In the genomic region with DNA sequence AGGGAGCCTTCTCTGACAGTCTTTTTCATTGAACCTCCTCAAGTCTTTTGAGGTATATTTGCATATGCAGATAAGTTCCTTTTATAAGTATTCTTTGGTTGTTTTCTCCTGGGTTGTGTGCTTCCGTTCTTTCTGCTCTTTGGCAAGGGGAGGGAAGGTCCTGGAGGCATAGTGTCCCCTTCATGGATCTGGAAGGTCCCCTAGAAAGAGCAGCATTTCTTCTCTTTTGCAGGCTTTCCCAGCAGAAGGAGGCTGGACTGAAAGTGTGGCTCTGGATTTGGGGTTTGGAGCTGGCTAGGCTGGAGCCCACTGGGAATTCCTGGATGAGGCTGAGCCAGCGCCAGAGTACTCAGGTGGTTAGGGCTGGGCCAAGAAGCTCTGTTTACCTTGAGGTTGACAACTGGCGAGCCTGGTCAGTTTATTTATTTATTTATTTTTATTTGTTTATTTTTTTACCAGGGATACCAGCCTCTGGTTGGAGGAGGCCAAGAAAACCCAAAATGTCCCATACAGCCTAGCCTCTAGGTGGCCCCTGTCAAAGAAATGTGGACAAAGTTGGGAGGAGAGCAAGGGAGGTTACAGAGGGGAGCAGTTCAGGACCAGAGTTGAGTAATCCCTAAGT, we compare ENCODE assay signal across 14 cellular contexts. TPM values are rescaled to one million over a fixed set of nuclear protein-coding genes. Genes with fewer than 3 reads are reported as not detected.
A peak's percentile ranks its signal among the peaks of the same experiment; 100 is the strongest.
DNase-seq lines count a peak whose midpoint lies in the region; ATAC-seq and TF ChIP-seq lines count a peak whose summit lies in the region.
"Had no signal": no experiment of that assay in that cellular context is flagged by ENCODE, and none has a peak within 500 bp of the region (broad histone marks: within the 10 kb centered on the region; RNA-seq: fewer than 3 reads in every experiment).

No MANE protein-coding gene starts in this region.

- H3K36me3 ChIP-seq in Caco-2 (ENCODE audit: control insufficient read depth, insufficient read depth, low read length), result no peaks in the 10 kb centered on the region
- H3K36me3 ChIP-seq: breast epithelium had no signal

- POLR2A ChIA-PET in Caco-2 (lab: Charles Lee), result no interaction called here

- BruUV-seq in Caco-2 (replicated peaks; lab: Mats Ljungman, UMichigan), result no TSS peak

- TF ChIP-seq CTCF in Caco-2 (IDR thresholded peaks at IDR 0.05; ENCODE audit: insufficient read depth in 1 of 2, low read depth in 1 of 2, low read length in 1 of 2, severe bottlenecking in 1 of 2, unreplicated experiment in 1 of 2) (peak in 1 of 2 experiments; percentile 3), HFF-Myc (IDR thresholded peaks at IDR 0.05; ENCODE audit: low read depth, low read length, missing control alignments) (peak; percentile 11)

- no peak overlapping the region for H3K4me3 Mint-ChIP-seq in Caco-2 (ENCODE audit: unreplicated experiment)

- no peaks in the 10 kb centered on the region for H3K4me1 Mint-ChIP-seq in Caco-2 (ENCODE audit: low read depth, unreplicated experiment)

- in situ Hi-C loops in SK-MEL-5 (cut with HindIII; ENCODE audit: low pct_unique_long_range_greater_than_20kb, low sequenced_read_pairs), result loop anchor here (25.0 kb wide), 1 partner anchor 361 kb away; the partner anchor contains the start of genes MED24 and THRA

- no peak overlapping the region for H3K27ac Mint-ChIP-seq in Caco-2 (ENCODE audit: unreplicated experiment)

- no peak for ATAC-seq in GM18907 (IDR thresholded peaks at IDR 0.05; ENCODE audit: unreplicated experiment)
- ATAC-seq: right cardiac atrium had no signal

- peak; percentile 27 to 33 for DNase-seq in Caco-2
- no peak for DNase-seq in HFF-Myc (ENCODE audit: extremely low read depth, low read depth)
- DNase-seq in SK-MEL-5 (ENCODE audit: low read depth, low spot score), result peak; percentile 51
- peak; percentile 61 for DNase-seq in iPS-NIHi11 (ENCODE audit: low spot score)
- DNase-seq in GM19238 (ENCODE audit: insufficient read length, low spot score), result no peak
- DNase-seq in stimulated activated CD4-positive, alpha-beta T cell treated with anti-CD3 and anti-CD28 coated beads, Interleukin-4, amount 100 ng/mL, for 24 hours, result no peak
- DNase-seq in activated gamma-delta T cell (lab: John Stamatoyannopoulos, UW), result no peak
- DNase-seq: activated T-cell treated with anti-CD3 and anti-CD28 coated beads for 4 hours, NCI-H748 treated with DMSO at 0.1 percent for 48 hours, right cardiac atrium, T1000 had no signal

- CTCF ChIA-PET in Caco-2 (lab: Charles Lee), result no interaction called here

- intact Hi-C loops in Caco-2 (cut with micrococcal nuclease; ENCODE audit: unreplicated experiment), result no loop called here

- H3K27me3 Mint-ChIP-seq in Caco-2 (ENCODE audit: insufficient read depth, unreplicated experiment), result no peaks in the 10 kb centered on the region

- H3K27me3 ChIP-seq in Caco-2 (replicated peaks; ENCODE audit: control insufficient read depth, insufficient read depth, low read length), result no peaks in the 10 kb centered on the region
- H3K27me3 ChIP-seq: breast epithelium had no signal

- no peaks in the 10 kb centered on the region for H3K9me3 ChIP-seq in Caco-2
- H3K9me3 ChIP-seq: breast epithelium had no signal

- H3K36me3 Mint-ChIP-seq in Caco-2 (ENCODE audit: insufficient read depth, unreplicated experiment), result peaks cover under 1% of the 10 kb centered on the region
- H3K36me3 Mint-ChIP-seq: CD14-positive monocyte had no signal

- no peak overlapping the region for H3K4me3 ChIP-seq in Caco-2 (ENCODE audit: low read depth, low read length)
- H3K4me3 ChIP-seq in HFF-Myc (replicated peaks; ENCODE audit: low read depth, low read length), result no peak overlapping the region
- H3K4me3 ChIP-seq: breast epithelium had no signal

- H3K4me1 ChIP-seq in Caco-2, result peaks cover 3% of the 10 kb centered on the region; the same call in 1 of the 2 replicates
- H3K4me1 ChIP-seq: breast epithelium had no signal

- H3K9me3 Mint-ChIP-seq in Caco-2 (ENCODE audit: unreplicated experiment), result no peaks in the 10 kb centered on the region

RNA-seq across cellular contexts. Expression of gene TOP2A, which starts 5.4 kb away (rescaled TPM):
- 226 and 237 TPM in 2 replicates for total RNA-seq in Caco-2 (2022)
- 114 and 117 TPM in 2 replicates for total RNA-seq in SK-MEL-5 (2014; rRNA removed; shearing (Covaris generic))
- 102 and 129 TPM in 2 replicates for polyA plus RNA-seq in SK-MEL-5 (2015; cell fraction: cytosol; rRNA removed)
- polyA plus RNA-seq in SK-MEL-5 (2015; cell fraction: nucleus; rRNA removed), result 176 and 249 TPM in 2 replicates

RNA-seq across cellular contexts. Expression of gene IGFBP4, which starts 20.1 kb away (rescaled TPM):
- 35.7 and 49.1 TPM in 2 replicates for total RNA-seq in Caco-2 (2022)
- 24.5 and 25.0 TPM in 2 replicates for total RNA-seq in SK-MEL-5 (2014; rRNA removed; shearing (Covaris generic))
- polyA plus RNA-seq in SK-MEL-5 (2015; cell fraction: cytosol; rRNA removed), result 162 and 191 TPM in 2 replicates
- polyA plus RNA-seq in SK-MEL-5 (2015; cell fraction: nucleus; rRNA removed), result 16.1 and 17.3 TPM in 2 replicates

RNA-seq across cellular contexts. Expression of gene GJD3, which starts 58.6 kb away (rescaled TPM):
- not detected in 2 replicates for total RNA-seq in Caco-2 (2022)
- not detected in 2 replicates for total RNA-seq in SK-MEL-5 (2014; rRNA removed; shearing (Covaris generic))
- polyA plus RNA-seq in SK-MEL-5 (2015; cell fraction: cytosol; rRNA removed), result 0.18 TPM in 1 of 2 replicates, not detected in the other
- not detected in 2 replicates for polyA plus RNA-seq in SK-MEL-5 (2015; cell fraction: nucleus; rRNA removed)
- total RNA-seq: breast epithelium had no signal
- polyA plus RNA-seq: CD14-positive monocyte had no signal

Comparison
In these comparisons a context has a peak if more than half of its experiments do, and no peak if none do; other contexts are left out.
1. DNase-seq: peak in Caco-2 (2 of 2), SK-MEL-5 (single experiment) and iPS-NIHi11 (single experiment); none in HFF-Myc (single experiment), GM19238 (single experiment), stimulated activated CD4-positive, alpha-beta T cell treated with anti-CD3 and anti-CD28 coated beads, Interleukin-4, amount 100 ng/mL, for 24 hours (single experiment) and activated gamma-delta T cell (single experiment).